In the genomic region with DNA sequence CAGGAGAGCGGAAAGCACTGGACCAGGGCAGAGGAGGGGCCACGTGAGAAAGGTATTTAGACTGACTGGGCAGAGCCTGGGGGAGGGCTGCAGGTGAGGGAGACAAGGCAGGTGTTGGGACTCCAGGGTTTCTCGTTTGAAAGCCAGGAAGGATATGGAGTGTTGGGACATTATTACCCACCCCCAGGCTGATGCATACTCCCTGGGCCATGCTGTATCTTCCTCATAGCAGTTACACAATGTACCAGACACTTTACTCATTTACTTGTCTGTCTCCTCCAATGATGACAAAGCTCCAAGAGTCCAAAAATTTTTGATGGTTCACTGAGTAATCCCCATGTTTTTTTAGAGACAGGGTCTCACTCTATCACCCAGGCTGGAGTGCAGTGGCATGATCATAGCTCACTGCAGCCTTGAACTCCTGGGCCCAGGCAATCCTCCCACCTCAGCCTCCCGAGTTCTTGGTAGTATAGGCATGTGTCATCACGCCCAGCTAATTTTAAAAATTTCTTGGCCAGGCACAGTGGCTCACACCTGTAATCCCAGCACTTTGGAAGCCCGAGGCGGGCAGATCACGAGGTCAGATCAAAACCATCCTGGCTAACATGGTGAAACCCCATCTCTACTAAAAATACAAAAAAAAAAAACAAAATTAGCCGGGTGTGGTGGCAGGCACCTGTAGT, we compare ENCODE assay signal across 17 cellular contexts. TPM values are rescaled to one million over a fixed set of nuclear protein-coding genes. Genes with fewer than 3 reads are reported as not detected.
A peak's percentile ranks its signal among the peaks of the same experiment; 100 is the strongest.
DNase-seq lines count a peak whose midpoint lies in the region; TF ChIP-seq lines count a peak whose summit lies in the region.
"Had no signal": no experiment of that assay in that cellular context is flagged by ENCODE, and none has a peak within 500 bp of the region (broad histone marks: within the 10 kb centered on the region; RNA-seq: fewer than 3 reads in every experiment).

No MANE protein-coding gene starts in this region.

- no peak overlapping the region for H3K4me2 ChIP-seq in PC-9

- CTCF ChIA-PET in PC-9 (lab: Charles Lee), result no interaction called here

- peaks cover 24% of the 10 kb centered on the region; the same call in 1 of the 2 replicates for H3F3A ChIP-seq in PC-9 (ENCODE audit: insufficient read depth, low read depth)

- H3K9me2 ChIP-seq in PC-9 (ENCODE audit: insufficient read depth), result no peaks in the 10 kb centered on the region

- intact Hi-C loops in activated T-helper 1 cell treated with anti-CD3 and anti-CD28 coated beads, Interleukin-12 subunit alpha, Interleukin-12 subunit beta, Interleukin-2, Interleukin-4 antibody, amounts not matched to agents 30 ng/mL and 10 ng/mL and 1 ng/mL, durations not matched to agents 14 hours and 24 hours and 36 hours (cut with micrococcal nuclease), result loop anchor here (5.0 to 10.0 kb wide), 4 partner anchors 246 to 1679 kb away; a partner anchor contains a TSS
- intact Hi-C loops in PC-9 (cut with micrococcal nuclease; ENCODE audit: unreplicated experiment), result no loop called here

- DNase-seq in NCI-H146 (lab: John Stamatoyannopoulos, UW) (peak; percentile 52), NCI-H146 treated with DMSO at 0.1 percent for 48 hours (lab: John Stamatoyannopoulos, UW; ENCODE audit: unreplicated experiment) (no peak), COLO668 (lab: John Stamatoyannopoulos, UW; ENCODE audit: unreplicated experiment) (peak; percentile 11), mesothelial cell of epicardium (ENCODE audit: low spot score in 2 of 2, unreplicated experiment in 2 of 2) (no peak), NCI-H2029 treated with DMSO at 0.1 percent for 48 hours (lab: John Stamatoyannopoulos, UW) (no peak), nucleus accumbens (lab: John Stamatoyannopoulos, UW) (no peak), PC-9 (no peak)
- no peak for DNase-seq in activated T-helper 1 cell treated with anti-CD3 and anti-CD28 coated beads, Interleukin-12 subunit alpha, Interleukin-12 subunit beta, Interleukin-2, Interleukin-4 antibody, amounts not matched to agents 30 ng/mL and 10 ng/mL and 1 ng/mL, durations not matched to agents 14 hours and 24 hours and 36 hours (ENCODE audit: low spot score)
- DNase-seq: activated T-cell treated with anti-CD3 and anti-CD28 coated beads, Interleukin-2, amount 50 U/mL, for 72 hours; brain microvascular endothelial cell; COR-L47; effector memory CD4-positive, alpha-beta T cell; NCI-H2171 had no signal

- no peak for TF ChIP-seq CTCF in mesothelial cell of epicardium (IDR thresholded peaks at IDR 0.05; ENCODE audit: unreplicated experiment)
- no peak for TF ChIP-seq CTCF in PC-9 (conservative IDR thresholded peaks at IDR 0.05)

- POLR2A ChIA-PET in PC-9 (lab: Charles Lee; ENCODE audit: unreplicated experiment), result interaction anchor here (0.6 kb wide), 1 partner anchor 14 kb away, joined by 3 read pairs; no protein-coding TSS in a partner anchor

- H2AFZ ChIP-seq in PC-9, result no peak overlapping the region

- no peaks in the 10 kb centered on the region for H3K9me3 Mint-ChIP-seq in activated T-helper 1 cell treated with anti-CD3 and anti-CD28 coated beads, Interleukin-12 subunit alpha, Interleukin-12 subunit beta, Interleukin-2, Interleukin-4 antibody, amounts not matched to agents 30 ng/mL and 10 ng/mL and 1 ng/mL, durations not matched to agents 14 hours and 24 hours and 36 hours
- no peaks in the 10 kb centered on the region for H3K9me3 Mint-ChIP-seq in mesothelial cell of epicardium
- H3K9me3 Mint-ChIP-seq: activated T-cell treated with anti-CD3 and anti-CD28 coated beads, Interleukin-2, amount 50 U/mL, for 72 hours had no signal

- H3K27ac ChIP-seq in PC-9, result no peak overlapping the region
- H3K27ac ChIP-seq: 22Rv1, brain microvascular endothelial cell, gastroesophageal sphincter, SK-N-MC had no signal

- no peaks in the 10 kb centered on the region for H3K27me3 ChIP-seq in PC-9 (ENCODE audit: insufficient read depth, low read depth)
- H3K27me3 ChIP-seq: brain microvascular endothelial cell, gastroesophageal sphincter had no signal

- H3K9me3 ChIP-seq in PC-9 (ENCODE audit: insufficient read depth, low read depth), result no peaks in the 10 kb centered on the region
- H3K9me3 ChIP-seq: gastroesophageal sphincter had no signal

- peak overlapping the region; percentile 43 for H3K4me3 Mint-ChIP-seq in activated T-helper 1 cell treated with anti-CD3 and anti-CD28 coated beads, Interleukin-12 subunit alpha, Interleukin-12 subunit beta, Interleukin-2, Interleukin-4 antibody, amounts not matched to agents 30 ng/mL and 10 ng/mL and 1 ng/mL, durations not matched to agents 14 hours and 24 hours and 36 hours
- peak overlapping the region; percentile 51 for H3K4me3 Mint-ChIP-seq in mesothelial cell of epicardium

- H3K36me3 Mint-ChIP-seq in activated T-helper 1 cell treated with anti-CD3 and anti-CD28 coated beads, Interleukin-12 subunit alpha, Interleukin-12 subunit beta, Interleukin-2, Interleukin-4 antibody, amounts not matched to agents 30 ng/mL and 10 ng/mL and 1 ng/mL, durations not matched to agents 14 hours and 24 hours and 36 hours (ENCODE audit: low read depth), result peaks cover 3% of the 10 kb centered on the region
- H3K36me3 Mint-ChIP-seq in mesothelial cell of epicardium, result no peaks in the 10 kb centered on the region

- peaks cover 27% of the 10 kb centered on the region for H3K4me1 Mint-ChIP-seq in activated T-helper 1 cell treated with anti-CD3 and anti-CD28 coated beads, Interleukin-12 subunit alpha, Interleukin-12 subunit beta, Interleukin-2, Interleukin-4 antibody, amounts not matched to agents 30 ng/mL and 10 ng/mL and 1 ng/mL, durations not matched to agents 14 hours and 24 hours and 36 hours (ENCODE audit: low read depth)
- H3K4me1 Mint-ChIP-seq in mesothelial cell of epicardium, result peaks cover 11% of the 10 kb centered on the region

- BruUV-seq in PC-9 (replicated peaks; lab: Mats Ljungman, UMichigan), result no TSS peak

- no peaks in the 10 kb centered on the region for H3K27me3 Mint-ChIP-seq in activated T-helper 1 cell treated with anti-CD3 and anti-CD28 coated beads, Interleukin-12 subunit alpha, Interleukin-12 subunit beta, Interleukin-2, Interleukin-4 antibody, amounts not matched to agents 30 ng/mL and 10 ng/mL and 1 ng/mL, durations not matched to agents 14 hours and 24 hours and 36 hours (ENCODE audit: insufficient read depth)
- H3K27me3 Mint-ChIP-seq in mesothelial cell of epicardium (ENCODE audit: low read depth), result no peaks in the 10 kb centered on the region

- H3K4me1 ChIP-seq in PC-9 (replicated peaks; ENCODE audit: insufficient read depth), result peaks cover 17% of the 10 kb centered on the region; the same call in 1 of the 2 replicates

- H3K4me3 ChIP-seq in PC-9, result no peak overlapping the region
- H3K4me3 ChIP-seq: gastroesophageal sphincter, SK-N-MC, skin epidermis had no signal

- H4K20me1 ChIP-seq in PC-9 (ENCODE audit: insufficient read depth), result peaks cover 2% of the 10 kb centered on the region; the same call in 1 of the 2 replicates

- H3K27ac Mint-ChIP-seq in activated T-helper 1 cell treated with anti-CD3 and anti-CD28 coated beads, Interleukin-12 subunit alpha, Interleukin-12 subunit beta, Interleukin-2, Interleukin-4 antibody, amounts not matched to agents 30 ng/mL and 10 ng/mL and 1 ng/mL, durations not matched to agents 14 hours and 24 hours and 36 hours, result no peak overlapping the region
- no peak overlapping the region for H3K27ac Mint-ChIP-seq in mesothelial cell of epicardium
- H3K27ac Mint-ChIP-seq: activated T-cell treated with anti-CD3 and anti-CD28 coated beads, Interleukin-2, amount 50 U/mL, for 72 hours had no signal

- peaks cover 32% of the 10 kb centered on the region for H3K79me2 ChIP-seq in PC-9 (ENCODE audit: low read depth)

- no peaks in the 10 kb centered on the region for H3K36me3 ChIP-seq in PC-9 (ENCODE audit: low read depth)
- H3K36me3 ChIP-seq: brain microvascular endothelial cell, gastroesophageal sphincter had no signal

RNA-seq across cellular contexts. Expression of a gene that starts 2.2 kb away (rescaled TPM):
- 18.4 and 22.8 TPM in 2 replicates for total RNA-seq in activated T-helper 1 cell treated with anti-CD3 and anti-CD28 coated beads, Interleukin-12 subunit alpha, Interleukin-12 subunit beta, Interleukin-2, Interleukin-4 antibody, amounts not matched to agents 30 ng/mL and 10 ng/mL and 1 ng/mL, durations not matched to agents 14 hours and 24 hours and 36 hours
- total RNA-seq in mesothelial cell of epicardium (42.8 to 48.0 TPM (median 46.7 TPM) in 3 replicates), PC-9 (2021) (61.6 and 104 TPM in 2 replicates)

RNA-seq across cellular contexts. Expression of a gene that starts 2.8 kb away (rescaled TPM):
- total RNA-seq in activated T-helper 1 cell treated with anti-CD3 and anti-CD28 coated beads, Interleukin-12 subunit alpha, Interleukin-12 subunit beta, Interleukin-2, Interleukin-4 antibody, amounts not matched to agents 30 ng/mL and 10 ng/mL and 1 ng/mL, durations not matched to agents 14 hours and 24 hours and 36 hours, result 10.4 and 10.5 TPM in 2 replicates
- total RNA-seq in mesothelial cell of epicardium, result 8.0 to 10.3 TPM (median 8.9 TPM) in 3 replicates
- total RNA-seq in PC-9 (2021), result 11.5 and 17.8 TPM in 2 replicates

RNA-seq across cellular contexts. Expression of a gene that starts 15.0 kb away (rescaled TPM):
- 0.16 and 0.20 TPM in 2 replicates for total RNA-seq in activated T-helper 1 cell treated with anti-CD3 and anti-CD28 coated beads, Interleukin-12 subunit alpha, Interleukin-12 subunit beta, Interleukin-2, Interleukin-4 antibody, amounts not matched to agents 30 ng/mL and 10 ng/mL and 1 ng/mL, durations not matched to agents 14 hours and 24 hours and 36 hours
- total RNA-seq in mesothelial cell of epicardium, result 0.54 to 1.1 TPM (median 0.71 TPM) in 3 replicates
- 0.37 and 0.75 TPM in 2 replicates for total RNA-seq in PC-9 (2021)

Comparison
In these comparisons a context has a peak if more than half of its experiments do, and no peak if none do; other contexts are left out.
1. DNase-seq: peak in NCI-H146 (single experiment) and COLO668 (single experiment); none in NCI-H146 treated with DMSO at 0.1 percent for 48 hours (single experiment), activated T-helper 1 cell treated with anti-CD3 and anti-CD28 coated beads, Interleukin-12 subunit alpha, Interleukin-12 subunit beta, Interleukin-2, Interleukin-4 antibody, amounts not matched to agents 30 ng/mL and 10 ng/mL and 1 ng/mL, durations not matched to agents 14 hours and 24 hours and 36 hours (single experiment), mesothelial cell of epicardium (0 of 2), NCI-H2029 treated with DMSO at 0.1 percent for 48 hours (single experiment), nucleus accumbens (0 of 56) and PC-9 (0 of 2).